In the genomic region with DNA sequence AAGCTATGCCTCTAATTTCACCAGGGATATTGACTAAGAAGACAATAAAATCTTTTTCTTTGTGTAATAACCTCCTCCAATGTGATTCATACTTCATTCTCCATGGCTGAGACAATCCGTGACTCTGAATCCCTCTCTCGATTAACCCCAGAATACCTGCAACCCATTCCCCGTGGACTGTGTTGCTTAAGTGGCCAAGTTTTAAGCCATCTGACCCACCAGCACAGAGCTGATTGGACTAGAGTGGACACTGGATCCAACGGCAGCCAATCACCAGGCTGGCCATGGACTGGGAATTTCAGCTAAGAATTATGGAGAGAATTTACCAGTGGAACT, we compare ENCODE assay signal across 10 cellular contexts. TPM values are rescaled to one million over a fixed set of nuclear protein-coding genes. Genes with fewer than 3 reads are reported as not detected.
DNase-seq lines count a peak whose midpoint lies in the region; ATAC-seq and TF ChIP-seq lines count a peak whose summit lies in the region.
"Had no signal": no experiment of that assay in that cellular context is flagged by ENCODE, and none has a peak within 500 bp of the region (broad histone marks: within the 10 kb centered on the region; RNA-seq: fewer than 3 reads in every experiment).

No MANE protein-coding gene starts in this region.

- no peak overlapping the region for H3K27ac ChIP-seq in CD4-positive, alpha-beta T cell (ENCODE audit: low read depth, low read length)
- peak overlapping the region; percentile 39 to 88 (median 77) for H3K27ac ChIP-seq in esophagus squamous epithelium

- CTCF ChIA-PET in CD4-positive, alpha-beta T cell (lab: Charles Lee), result interaction anchor here (0.8 to 7.5 kb wide), 6 partner anchors 15 to 62 kb away, joined by 3 to 122 read pairs (median 4); partner anchors contain the start of genes CLTA and GLIPR2

- peak overlapping the region; percentile 28 for H3K27ac Mint-ChIP-seq in CD4-positive, alpha-beta T cell
- H3K27ac Mint-ChIP-seq in osteocyte (ENCODE audit: unreplicated experiment), result peak overlapping the region; percentile 93

- WGBS in esophagus squamous epithelium, 2 donors, result 45 to 56% methylated on average over 3 to 4 of the region's 4 CpGs

- no peak for DNase-seq in CD4-positive, alpha-beta T cell
- DNase-seq in RKO (ENCODE audit: low spot score), result peak; percentile 34
- no peak for DNase-seq in esophagus squamous epithelium (lab: John Stamatoyannopoulos, UW)
- no peak for DNase-seq in osteocyte (ENCODE audit: extremely low spot score, unreplicated experiment)
- DNase-seq in omental fat pad (ENCODE audit: low spot score), result no peak
- DNase-seq in NCI-H1694 treated with DMSO at 0.1 percent for 48 hours (lab: John Stamatoyannopoulos, UW), result no peak
- no peak for DNase-seq in HuH-7 (ENCODE audit: low spot score)
- DNase-seq in stimulated activated naive CD4-positive, alpha-beta T cell treated with Interleukin-2 at 50 U/mL for 16 hours (lab: John Stamatoyannopoulos, UW), result no peak
- DNase-seq: activated CD4-positive, alpha-beta T cell treated with anti-CD3 and anti-CD28 coated beads for 1 hour; CD4-positive, CD25-positive, alpha-beta regulatory T cell had no signal

- intact Hi-C loops in CD4-positive, alpha-beta T cell (cut with DNase I, micrococcal nuclease), result loop anchor here in 1 of 2 experiments (5.0 to 10.0 kb wide), 2 partner anchors 37 to 209 kb away; partner anchors contain the start of gene OR2S2
- intact Hi-C loops in esophagus squamous epithelium (cut with DNase I), result no loop called here

- no peak for TF ChIP-seq POLR2A in esophagus squamous epithelium (IDR thresholded peaks at IDR 0.05)

- no peaks in the 10 kb centered on the region for H3K36me3 ChIP-seq in esophagus squamous epithelium

- no peaks in the 10 kb centered on the region for H3K27me3 Mint-ChIP-seq in CD4-positive, alpha-beta T cell
- H3K27me3 Mint-ChIP-seq in osteocyte (ENCODE audit: unreplicated experiment), result no peaks in the 10 kb centered on the region
- H3K27me3 Mint-ChIP-seq: CD4-positive, CD25-positive, alpha-beta regulatory T cell had no signal

- H3K4me1 Mint-ChIP-seq in CD4-positive, alpha-beta T cell (ENCODE audit: low read depth), result no peaks in the 10 kb centered on the region
- H3K4me1 Mint-ChIP-seq in osteocyte (ENCODE audit: unreplicated experiment), result peaks cover 55% of the 10 kb centered on the region

- TF ChIP-seq CTCF in CD4-positive, alpha-beta T cell (IDR thresholded peaks at IDR 0.05), result no peak
- TF ChIP-seq CTCF in esophagus squamous epithelium (IDR thresholded peaks at IDR 0.05) (no peak), osteocyte (IDR thresholded peaks at IDR 0.05) (no peak), omental fat pad (IDR thresholded peaks at IDR 0.05) (no peak)

- POLR2A ChIA-PET in CD4-positive, alpha-beta T cell (lab: Charles Lee), result interaction anchor here (1.1 to 2.2 kb wide), 2 partner anchors 27 kb away, joined by 3 to 5 read pairs; partner anchors contain the start of genes CLTA and GLIPR2

- no peak overlapping the region for H3K4me3 ChIP-seq in esophagus squamous epithelium

- no peak for ATAC-seq in CD4-positive, alpha-beta T cell (ENCODE audit: poor library complexity)
- no peak for ATAC-seq in omental fat pad (ENCODE audit: low FRiP score)

- no peaks in the 10 kb centered on the region for H3K9me3 Mint-ChIP-seq in CD4-positive, alpha-beta T cell
- H3K9me3 Mint-ChIP-seq in osteocyte (ENCODE audit: unreplicated experiment), result no peaks in the 10 kb centered on the region
- H3K9me3 Mint-ChIP-seq: CD4-positive, CD25-positive, alpha-beta regulatory T cell had no signal

- H3K4me1 ChIP-seq in esophagus squamous epithelium, result peaks cover 9 to 61% (median 28%) of the 10 kb centered on the region in 3 donors

- no peaks in the 10 kb centered on the region for H3K9me3 ChIP-seq in CD4-positive, alpha-beta T cell (ENCODE audit: control insufficient read depth, low read length)
- no peaks in the 10 kb centered on the region for H3K9me3 ChIP-seq in esophagus squamous epithelium

- H3K4me3 Mint-ChIP-seq in CD4-positive, alpha-beta T cell, result no peak overlapping the region
- no peak overlapping the region for H3K4me3 Mint-ChIP-seq in osteocyte (ENCODE audit: unreplicated experiment)

- no peaks in the 10 kb centered on the region for H3K27me3 ChIP-seq in CD4-positive, alpha-beta T cell (ENCODE audit: control insufficient read depth, insufficient read depth, low read length)
- H3K27me3 ChIP-seq in esophagus squamous epithelium, result peaks cover 0 to 11% (median 0%) of the 10 kb centered on the region in 4 donors

- H3K36me3 Mint-ChIP-seq in CD4-positive, alpha-beta T cell (ENCODE audit: low read depth), result peaks cover 17% of the 10 kb centered on the region
- no peaks in the 10 kb centered on the region for H3K36me3 Mint-ChIP-seq in osteocyte (ENCODE audit: unreplicated experiment)

RNA-seq across cellular contexts. Expression of gene CCIN, which starts 5.4 kb away (rescaled TPM):
- under 1 TPM; 0.22 to 0.36 TPM for total RNA-seq in CD4-positive, alpha-beta T cell
- under 1 TPM in 1 of 4 donors, not detected in 3; 0.13 TPM for total RNA-seq in esophagus squamous epithelium
- not detected in 2 replicates for total RNA-seq in osteocyte
- 1 to 10 TPM in 1 of 4 donors, under 1 TPM in 2, not detected in 1; 0.65 to 2.5 (median 0.95) TPM for total RNA-seq in omental fat pad

RNA-seq across cellular contexts. Expression of gene CLTA, which starts 26.9 kb away (rescaled TPM):
- total RNA-seq in CD4-positive, alpha-beta T cell, result 10 to 100 TPM; 32.0 to 32.8 TPM
- 100 to 1,000 TPM; 165 to 215 (median 167) TPM for total RNA-seq in esophagus squamous epithelium
- total RNA-seq in osteocyte, result 260 and 281 TPM in 2 replicates
- 100 to 1,000 TPM; 180 to 187 (median 185) TPM for total RNA-seq in omental fat pad

RNA-seq across cellular contexts. Expression of gene GLIPR2, which starts 27.3 kb away (rescaled TPM):
- total RNA-seq in CD4-positive, alpha-beta T cell, result 10 to 100 TPM; 13.6 to 13.7 TPM
- 10 to 100 TPM in 1 of 4 donors, 1 to 10 TPM in 2, under 1 TPM in 1; 0.61 to 13.4 (median 6.0) TPM for total RNA-seq in esophagus squamous epithelium
- 29.1 and 30.6 TPM in 2 replicates for total RNA-seq in osteocyte
- total RNA-seq in omental fat pad, result 10 to 100 TPM; 13.6 to 71.1 (median 42.2) TPM
